Comparison of ENCODE assay signal across 1 cellular context in genomic region chr2:174771631-174772491, GRCh38.
A peak's percentile ranks its signal among the peaks of the same experiment; 100 is the strongest.
TF ChIP-seq lines count a peak whose summit lies in the region.

No MANE protein-coding gene starts in this region.

TF ChIP-seq in H1, 55 proteins besides CTCF, POLR2A, EP300 and RAD21 (continued from another document):
- peak; percentile 88 for TF ChIP-seq CHD7 (IDR thresholded peaks at IDR 0.05; ENCODE audit: insufficient replicate concordance, low read length)
- TF ChIP-seq KDM1A (IDR thresholded peaks at IDR 0.05; ENCODE audit: borderline replicate concordance, low read length) = peak; percentile 23; the same call in 1 of the 2 replicates
- no peak for TF ChIP-seq CHD1 (IDR thresholded peaks at IDR 0.05; ENCODE audit: low read depth, low read length)
- TF ChIP-seq TEAD4 (IDR thresholded peaks at IDR 0.05; ENCODE audit: low read depth, low read length) = peak; percentile 19; the same call in 1 of the 2 replicates
- TF ChIP-seq RBBP5 (IDR thresholded peaks at IDR 0.05; ENCODE audit: borderline replicate concordance, low read depth, low read length) = peak; percentile 65; the same call in 1 of the 2 replicates
- no peak for TF ChIP-seq SAP30 (IDR thresholded peaks at IDR 0.05; ENCODE audit: insufficient read depth, insufficient replicate concordance, low read length)
- TF ChIP-seq CTBP2 (IDR thresholded peaks at IDR 0.05; ENCODE audit: borderline replicate concordance, insufficient read depth, insufficient read length, low read length) = peak; percentile 83
- no peak for TF ChIP-seq GTF2F1 (IDR thresholded peaks at IDR 0.05; ENCODE audit: borderline replicate concordance, low read depth, low read length)
- TF ChIP-seq JUN (IDR thresholded peaks at IDR 0.05; ENCODE audit: low read depth, low read length) = no peak
- peak; percentile 90; the same call in 1 of the 2 replicates for TF ChIP-seq RXRA (IDR thresholded peaks at IDR 0.05; ENCODE audit: insufficient read depth, low read depth, low read length)
- peak; percentile 60 for TF ChIP-seq TAF7 (optimal IDR thresholded peaks at IDR 0.05; ENCODE audit: borderline replicate concordance, low read depth, low read length)
- TF ChIP-seq ZNF274 (IDR thresholded peaks at IDR 0.05; ENCODE audit: borderline replicate concordance, extremely low read depth, low read length) = no peak
- peak; percentile 68; the same call in 1 of the 2 replicates for TF ChIP-seq EGR1 (IDR thresholded peaks at IDR 0.05; ENCODE audit: borderline replicate concordance, low read depth, low read length)
- TF ChIP-seq CHD2 (IDR thresholded peaks at IDR 0.05; ENCODE audit: low read length) = peak; percentile 7; the same call in 1 of the 2 replicates
- peak; percentile 1 for TF ChIP-seq NANOG (IDR thresholded peaks at IDR 0.05; ENCODE audit: insufficient read depth, low read depth, low read length, poor library complexity, severe bottlenecking)
- TF ChIP-seq CEBPB (IDR thresholded peaks at IDR 0.05; ENCODE audit: low read depth, low read length) = peak; percentile 60; the same call in 1 of the 2 replicates
- TF ChIP-seq SIRT6 (IDR thresholded peaks at IDR 0.05; ENCODE audit: low read length) = no peak
- TF ChIP-seq HDAC2 (IDR thresholded peaks at IDR 0.05; ENCODE audit: borderline replicate concordance in 1 of 2, low read depth in 2 of 2, low read length in 2 of 2) = peak; percentile 99 to 100
- peak; percentile 67 for TF ChIP-seq USF2 (IDR thresholded peaks at IDR 0.05; ENCODE audit: low read length)
- TF ChIP-seq SIX5 (IDR thresholded peaks at IDR 0.05; ENCODE audit: low read depth, low read length) = no peak
- no peak for TF ChIP-seq E2F6 (IDR thresholded peaks at IDR 0.05)
- peak; percentile 95 for TF ChIP-seq TCF12 (IDR thresholded peaks at IDR 0.05; ENCODE audit: low read depth, low read length)
